ENCODE assay signal across 26 cellular contexts in the genomic region with DNA sequence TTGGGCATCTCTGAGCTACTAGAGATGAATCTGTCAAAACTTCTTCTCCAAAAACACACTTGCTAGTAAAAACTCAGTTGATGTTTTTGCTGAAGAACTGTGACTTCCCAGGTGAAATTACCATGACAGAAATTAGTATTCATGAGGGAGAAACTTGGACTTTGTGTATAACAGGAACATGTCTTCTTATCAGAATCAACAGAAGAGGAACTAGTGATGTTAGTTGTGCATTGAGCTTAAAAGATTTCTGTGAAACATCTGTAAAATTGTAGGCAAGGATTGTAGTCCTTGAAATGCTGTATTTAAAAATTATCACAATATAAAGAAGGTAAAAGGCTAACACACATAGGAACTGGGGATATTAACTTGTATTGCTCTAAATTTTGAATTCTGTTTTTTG.
"Had no signal": no experiment of that assay in that cellular context is flagged by ENCODE, and none has a peak within 500 bp of the region (broad histone marks: within the 10 kb centered on the region; RNA-seq: fewer than 3 reads in every experiment).

No MANE protein-coding gene starts in this region.

- DNase-seq: activated CD4-positive, alpha-beta T cell treated with anti-CD3 and anti-CD28 coated beads for 36 hours; activated CD4-positive, alpha-beta T cell treated with anti-CD3 and anti-CD28 coated beads, Interleukin-2, amount 50 U/mL, for 4 hours; activated CD4-positive, CD25-positive, alpha-beta regulatory T cell; activated CD8-positive, alpha-beta memory T cell treated with anti-CD3 and anti-CD28 coated beads for 24 hours; activated gamma-delta T cell treated with Interleukin-2 at 50 U/mL for 16 hours; activated naive CD4-positive, alpha-beta T cell treated with anti-CD3 and anti-CD28 coated beads, Interleukin-2, amount 50 U/mL, for 16 hours; amniotic stem cell; brain microvascular endothelial cell; effector memory CD8-positive, alpha-beta T cell; foreskin fibroblast; head of caudate nucleus; hippocampal formation; kidney; left colon; naive thymus-derived CD8-positive, alpha-beta T cell; occipital lobe; right cardiac atrium; stimulated activated CD4-positive, alpha-beta T cell treated with anti-CD3 and anti-CD28 coated beads, Interleukin-2, amount 100 ng/mL, for 48 hours; stimulated activated naive CD4-positive, alpha-beta T cell treated with Interleukin-2 at 50 U/mL for 16 hours; T-helper 2 cell had no signal

- H3K36me3 ChIP-seq: brain microvascular endothelial cell, tibial nerve had no signal

- H3K27me3 Mint-ChIP-seq: activated CD4-positive, alpha-beta T cell treated with anti-CD3 and anti-CD28 coated beads for 36 hours; naive thymus-derived CD8-positive, alpha-beta T cell had no signal

- H3K27ac ChIP-seq: brain microvascular endothelial cell, coronary artery, parathyroid adenoma, tibial nerve had no signal

- ATAC-seq: effector memory CD8-positive, alpha-beta T cell; esophagus mucosa; naive thymus-derived CD8-positive, alpha-beta T cell had no signal

- H3K4me1 ChIP-seq: parathyroid adenoma, tibial nerve had no signal

- H3K27ac Mint-ChIP-seq: activated CD4-positive, alpha-beta T cell treated with anti-CD3 and anti-CD28 coated beads for 36 hours; effector memory CD8-positive, alpha-beta T cell; memory B cell had no signal

- H3K4me3 ChIP-seq: coronary artery, tibial nerve had no signal

- H3K27me3 ChIP-seq: brain microvascular endothelial cell, tibial nerve had no signal

- H3K4me1 Mint-ChIP-seq: neural crest cell had no signal

- H3K4me3 Mint-ChIP-seq: activated CD4-positive, alpha-beta T cell treated with anti-CD3 and anti-CD28 coated beads for 36 hours; effector memory CD8-positive, alpha-beta T cell; memory B cell; naive thymus-derived CD8-positive, alpha-beta T cell; neural crest cell had no signal
